ENCODE assay signal across 23 cellular contexts in genomic region chr12:113880337-113880736, GRCh38.
DNase-seq lines count a peak whose midpoint lies in the region; ATAC-seq and TF ChIP-seq lines count a peak whose summit lies in the region.
"Had no signal": no experiment of that assay in that cellular context is flagged by ENCODE, and none has a peak within 500 bp of the region (broad histone marks: within the 10 kb centered on the region; RNA-seq: fewer than 3 reads in every experiment).

No MANE protein-coding gene starts in this region.

- H3K27me3 Mint-ChIP-seq in glutamatergic neuron (ENCODE audit: unreplicated experiment), result peaks cover 5% of the 10 kb centered on the region
- H3K27me3 Mint-ChIP-seq: IgD-negative memory B cell, naive B cell had no signal

- no peak overlapping the region for H3K27ac Mint-ChIP-seq in glutamatergic neuron (ENCODE audit: unreplicated experiment)
- H3K27ac Mint-ChIP-seq: activated CD8-positive, alpha-beta T cell treated with anti-CD3 and anti-CD28 coated beads, Interleukin-2, amount 10 ng/mL, durations not matched to agents 7 days and 5 days; activated T-helper 2 cell treated with anti-CD3 and anti-CD28 coated beads, Interferon-gamma antibody, Interleukin-2, Interleukin-4, amounts not matched to agents 10 μg/mL and 5 μg/mL and 100 μg/mL, durations not matched to agents 14 hours and 24 hours and 36 hours; mesothelial cell of epicardium; T-helper 1 cell treated with Interleukin-12 subunit alpha and Interleukin-12 subunit beta and Interleukin-4 antibody, amounts not matched to agents 30 μg/mL and 1 μg/mL, for 36 hours had no signal

- H3K36me3 Mint-ChIP-seq in glutamatergic neuron (ENCODE audit: unreplicated experiment), result peaks cover 11% of the 10 kb centered on the region

- peaks cover 6% of the 10 kb centered on the region for H3K9me3 Mint-ChIP-seq in glutamatergic neuron (ENCODE audit: unreplicated experiment)
- H3K9me3 Mint-ChIP-seq: activated naive CD4-positive, alpha-beta T cell treated with anti-CD3 and anti-CD28 coated beads, Interleukin-2, amount 50 U/mL, for 72 hours; activated T-helper 2 cell treated with anti-CD3 and anti-CD28 coated beads, Interferon-gamma antibody, Interleukin-2, Interleukin-4, amounts not matched to agents 10 μg/mL and 5 μg/mL and 100 μg/mL, durations not matched to agents 14 hours and 24 hours and 36 hours; naive B cell; T-helper 1 cell treated with Interleukin-12 subunit alpha and Interleukin-12 subunit beta and Interleukin-4 antibody, amounts not matched to agents 30 μg/mL and 1 μg/mL, for 36 hours had no signal

- H3K4me1 Mint-ChIP-seq in glutamatergic neuron (ENCODE audit: low read depth, unreplicated experiment), result peaks cover 15% of the 10 kb centered on the region

- peak; percentile 6 for DNase-seq in NCI-H1092 treated with DMSO at 0.1 percent for 48 hours (lab: John Stamatoyannopoulos, UW)
- DNase-seq in NCI-H1092 (lab: John Stamatoyannopoulos, UW), result no peak
- DNase-seq in NCI-H128 (lab: John Stamatoyannopoulos, UW; ENCODE audit: unreplicated experiment), result peak; percentile 52
- DNase-seq in NCI-H2171 (lab: John Stamatoyannopoulos, UW), result peak; percentile 70
- peak; percentile 47 for DNase-seq in glutamatergic neuron
- no peak for DNase-seq in SIG-M5 treated with dmso at 0.1 percent for 504 hours (lab: John Stamatoyannopoulos, UW; ENCODE audit: unreplicated experiment)
- no peak for DNase-seq in activated gamma-delta T cell treated with Interleukin-2 at 50 U/mL for 16 hours
- DNase-seq: activated CD4-positive, CD25-positive, alpha-beta regulatory T cell treated with anti-CD3 and anti-CD28 coated beads, Interleukin-2, amount 50 U/mL, for 72 hours; activated CD8-positive, alpha-beta T cell treated with anti-CD3 and anti-CD28 coated beads, Interleukin-2, amount 10 ng/mL, durations not matched to agents 7 days and 5 days; effector CD4-positive, alpha-beta T cell; EL; left ventricle myocardium superior; naive B cell; NCI-H1048; NCI-H69; stimulated activated naive CD4-positive, alpha-beta T cell treated with Interleukin-2 at 50 U/mL for 16 hours; testis had no signal

- peak overlapping the region; percentile 32 for H3K4me3 Mint-ChIP-seq in glutamatergic neuron (ENCODE audit: unreplicated experiment)
- H3K4me3 Mint-ChIP-seq: activated CD8-positive, alpha-beta T cell treated with anti-CD3 and anti-CD28 coated beads, Interleukin-2, amount 10 ng/mL, durations not matched to agents 7 days and 5 days; IgD-negative memory B cell; mesothelial cell of epicardium; naive B cell; T-helper 1 cell treated with Interleukin-12 subunit alpha and Interleukin-12 subunit beta and Interleukin-4 antibody, amounts not matched to agents 30 μg/mL and 1 μg/mL, for 36 hours had no signal

- TF ChIP-seq CTCF in glutamatergic neuron (IDR thresholded peaks at IDR 0.05; ENCODE audit: partially characterized antibody, unreplicated experiment), result no peak

- no peak for ATAC-seq in HG03280 (IDR thresholded peaks at IDR 0.05; ENCODE audit: unreplicated experiment)
- ATAC-seq: activated CD8-positive, alpha-beta T cell treated with anti-CD3 and anti-CD28 coated beads, Interleukin-2, amount 10 ng/mL, durations not matched to agents 7 days and 5 days; activated naive CD4-positive, alpha-beta T cell treated with anti-CD3 and anti-CD28 coated beads, Interleukin-2, amount 50 U/mL, for 72 hours; left ventricle myocardium superior had no signal

Comparison
In these comparisons a context has a peak if more than half of its experiments do, and no peak if none do; other contexts are left out.
1. DNase-seq: peak in NCI-H1092 treated with DMSO at 0.1 percent for 48 hours (single experiment), NCI-H128 (single experiment), NCI-H2171 (single experiment) and glutamatergic neuron (single experiment); none in NCI-H1092 (single experiment), SIG-M5 treated with dmso at 0.1 percent for 504 hours (single experiment) and activated gamma-delta T cell treated with Interleukin-2 at 50 U/mL for 16 hours (single experiment).